ENCODE assay signal across 2 cellular contexts in genomic region chr22:40717657-40718056, GRCh38. TPM values are rescaled to one million over a fixed set of nuclear protein-coding genes. Genes with fewer than 3 reads are reported as not detected.
"Had no signal": no experiment of that assay in that cellular context is flagged by ENCODE, and none has a peak within 500 bp of the region (broad histone marks: within the 10 kb centered on the region; RNA-seq: fewer than 3 reads in every experiment).

No MANE protein-coding gene starts in this region.

RNA-seq across cellular contexts. Expression of gene MCHR1, which starts 38.4 kb away (rescaled TPM):
- total RNA-seq: HT-29 had no signal
- polyA plus RNA-seq: IgD-negative memory B cell had no signal
